ENCODE assay signal across 11 cellular contexts in the genomic region with DNA sequence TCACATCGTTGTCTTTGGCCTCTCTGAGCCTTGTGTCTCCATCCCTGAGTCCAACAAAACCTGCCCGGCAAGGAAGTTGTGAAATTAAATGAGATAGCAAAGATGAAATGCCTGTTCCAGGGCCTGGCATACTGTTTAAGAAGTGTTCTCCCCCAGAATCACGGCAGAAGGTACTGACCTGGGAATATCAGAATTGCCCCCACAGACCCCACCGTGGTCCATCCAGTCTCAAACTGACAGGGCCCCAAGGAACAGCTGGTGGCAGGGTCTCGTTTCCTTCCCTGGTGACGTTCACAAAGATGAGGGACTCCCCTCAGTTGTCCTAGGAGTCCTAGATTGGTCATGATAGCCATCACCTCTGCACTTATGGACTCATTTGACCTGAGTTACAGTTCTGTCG. TPM values are rescaled to one million over a fixed set of nuclear protein-coding genes. Genes with fewer than 3 reads are reported as not detected.
A peak's percentile ranks its signal among the peaks of the same experiment; 100 is the strongest.
DNase-seq lines count a peak whose midpoint lies in the region; ATAC-seq, FAIRE-seq and TF ChIP-seq lines count a peak whose summit lies in the region.
"Had no signal": no experiment of that assay in that cellular context is flagged by ENCODE, and none has a peak within 500 bp of the region (broad histone marks: within the 10 kb centered on the region; RNA-seq: fewer than 3 reads in every experiment).

No MANE protein-coding gene starts in this region.

- peaks cover 17% of the 10 kb centered on the region for H3K79me2 ChIP-seq in HepG2 (ENCODE audit: insufficient read depth, low read length)

- TF ChIP-seq CTCF in heart right ventricle (IDR thresholded peaks at IDR 0.05) = no peak
- TF ChIP-seq CTCF in HepG2 (CRISPR knock-in tag; IDR thresholded peaks at IDR 0.05) = no peak
- TF ChIP-seq CTCF in type B pancreatic cell (conservative IDR thresholded peaks at IDR 0.05) = no peak

- H3K27ac Mint-ChIP-seq in activated T-helper 17 cell treated with anti-CD3 and anti-CD28 coated beads, Interleukin-2, amount 50 U/mL, for 72 hours = no peak overlapping the region
- peak overlapping the region; percentile 95 for H3K27ac Mint-ChIP-seq in type B pancreatic cell

- H3K9me3 ChIP-seq in heart right ventricle (no peaks in the 10 kb centered on the region), HepG2 (ENCODE audit: low read length) (no peaks in the 10 kb centered on the region)

- ATAC-seq in heart right ventricle (no peak), left ventricle myocardium superior (no peak), HepG2 (no peak), GM21367 (IDR thresholded peaks at IDR 0.05; ENCODE audit: unreplicated experiment) (no peak)
- ATAC-seq in activated T-helper 17 cell treated with anti-CD3 and anti-CD28 coated beads, Interleukin-2, amount 50 U/mL, for 72 hours (replicated peaks) = no peak

- peak overlapping the region; percentile 99 for H3K4me2 ChIP-seq in HepG2 (ENCODE audit: low read depth, low read length)

- no peak for TF ChIP-seq RAD21 in HepG2 (CRISPR knock-in tag; IDR thresholded peaks at IDR 0.05)

- FAIRE-seq in HepG2 (lab: Jason Lieb, UNC) = no peak

- peaks cover 6% of the 10 kb centered on the region for H3K4me1 Mint-ChIP-seq in activated T-helper 17 cell treated with anti-CD3 and anti-CD28 coated beads, Interleukin-2, amount 50 U/mL, for 72 hours
- H3K4me1 Mint-ChIP-seq in type B pancreatic cell (ENCODE audit: unreplicated experiment) = peaks cover 35% of the 10 kb centered on the region

- CTCF ChIA-PET in HepG2 (lab: Yijun Ruan, JAX; ENCODE audit: low intra/inter-chr PET ratio, low total read pairs) = no interaction called here

- in situ Hi-C loops in HepG2 (cut with HindIII; ENCODE audit: extremely low pct_ligation_motif_present, low pct_unique_long_range_greater_than_20kb) = no loop called here

- H3K27me3 ChIP-seq in heart right ventricle (peaks cover 0 to 16% (median 0%) of the 10 kb centered on the region in 7 donors), HepG2 (ENCODE audit: control insufficient read depth in 1 of 2, insufficient read depth in 2 of 2, low read length in 2 of 2) (peaks cover 2 to 24% of the 10 kb centered on the region in 2 experiments; a peak in 3 of 5 replicates)

- H3K36me3 ChIP-seq in heart right ventricle = no peaks in the 10 kb centered on the region
- no peaks in the 10 kb centered on the region for H3K36me3 ChIP-seq in HepG2 (replicated peaks in 1 of 2; ENCODE audit: control insufficient read depth in 1 of 2, insufficient read depth in 2 of 2, low read length in 2 of 2)

- no peaks in the 10 kb centered on the region for H3K27me3 Mint-ChIP-seq in activated T-helper 17 cell treated with anti-CD3 and anti-CD28 coated beads, Interleukin-2, amount 50 U/mL, for 72 hours
- H3K27me3 Mint-ChIP-seq in type B pancreatic cell = peaks cover 23% of the 10 kb centered on the region

- no peaks in the 10 kb centered on the region for H3K36me3 Mint-ChIP-seq in activated T-helper 17 cell treated with anti-CD3 and anti-CD28 coated beads, Interleukin-2, amount 50 U/mL, for 72 hours (ENCODE audit: low read depth)
- peaks cover 10% of the 10 kb centered on the region for H3K36me3 Mint-ChIP-seq in type B pancreatic cell

- POLR2A ChIA-PET in HepG2 (lab: Yijun Ruan, JAX) = interaction anchor here (1.9 kb wide), 1 partner anchor 32 kb away, joined by 9 read pairs; no protein-coding TSS in a partner anchor

- H3K4me3 ChIP-seq in heart right ventricle = peak overlapping the region in 8 of 10 donors; percentile 64 to 96 (median 76)
- peak overlapping the region in 2 of 3 experiments; percentile 67 to 82; a peak in 3 of 6 replicates for H3K4me3 ChIP-seq in HepG2 (replicated peaks in 1 of 3; ENCODE audit: insufficient read depth in 1 of 3, low read depth in 2 of 3, low read length in 3 of 3)

- TF ChIP-seq POLR2A in HepG2 (IDR thresholded peaks at IDR 0.05; ENCODE audit: insufficient read depth in 1 of 2, low read depth in 2 of 2, low read length in 2 of 2) = no peak

- peak overlapping the region; percentile 74; the same call in 1 of the 2 replicates for H3K9ac ChIP-seq in HepG2 (ENCODE audit: insufficient read depth, low read depth, low read length)

- H3K4me3 Mint-ChIP-seq in activated T-helper 17 cell treated with anti-CD3 and anti-CD28 coated beads, Interleukin-2, amount 50 U/mL, for 72 hours = peak overlapping the region; percentile 77
- peak overlapping the region; percentile 97 for H3K4me3 Mint-ChIP-seq in type B pancreatic cell

- H3K27ac ChIP-seq in heart right ventricle = peak overlapping the region in 1 of 10 donors; percentile 100
- no peak overlapping the region for H3K27ac ChIP-seq in HepG2 (ENCODE audit: extremely low read length, insufficient read depth, low read length)

- 84 to 86% methylated on average over 7 of the region's 7 CpGs for WGBS in heart right ventricle, 2 donors
- WGBS in HepG2 (ENCODE audit: low lambda C conversion rate) = 81% methylated on average over 7 of the region's 7 CpGs

- peak in 1 of 2 donors; percentile 2 for DNase-seq in heart right ventricle
- DNase-seq in left ventricle myocardium superior = no peak
- no peak for DNase-seq in HepG2 (ENCODE audit: low spot score)
- peak; percentile 55 for DNase-seq in type B pancreatic cell (ENCODE audit: extremely low spot score, unreplicated experiment)
- no peak for DNase-seq in DMS79 treated with DMSO at 0.1 percent for 48 hours (lab: John Stamatoyannopoulos, UW)
- DNase-seq in stimulated activated CD4-positive, alpha-beta T cell treated with anti-CD3 and anti-CD28 coated beads, Interleukin-2, amount 100 ng/mL, for 24 hours = no peak
- DNase-seq: effector memory CD4-positive, alpha-beta T cell; HCEC 1CT; NCI-H2171 had no signal

- no peaks in the 10 kb centered on the region for H3K9me3 Mint-ChIP-seq in activated T-helper 17 cell treated with anti-CD3 and anti-CD28 coated beads, Interleukin-2, amount 50 U/mL, for 72 hours
- H3K9me3 Mint-ChIP-seq in type B pancreatic cell = peaks cover 11% of the 10 kb centered on the region

- no peak overlapping the region for H2AFZ ChIP-seq in HepG2 (ENCODE audit: low read length)

- no peaks in the 10 kb centered on the region for H4K20me1 ChIP-seq in HepG2 (ENCODE audit: insufficient read depth, low read length)

- H3K4me1 ChIP-seq in heart right ventricle = peaks cover 6 to 44% (median 22%) of the 10 kb centered on the region in 9 donors
- H3K4me1 ChIP-seq in HepG2 (ENCODE audit: insufficient read depth, low read length) = peaks cover 24% of the 10 kb centered on the region

- intact Hi-C loops in heart right ventricle (cut with DNase I) = loop anchor here in 7 of 10 donors (5.0 kb wide), 2 partner anchors 34 to 64 kb away; no protein-coding TSS in a partner anchor
- intact Hi-C loops in left ventricle myocardium superior (cut with micrococcal nuclease) = no loop called here
- intact Hi-C loops in HepG2 (cut with micrococcal nuclease; ENCODE audit: unreplicated experiment) = no loop called here

- TF ChIP-seq EP300 in HepG2 (IDR thresholded peaks at IDR 0.05; ENCODE audit: low read depth in 2 of 2, low read length in 2 of 2) (no peak), HepG2 (CRISPR knock-in tag; IDR thresholded peaks at IDR 0.05; ENCODE audit: borderline replicate concordance) (no peak)

- BruUV-seq in HepG2 (replicated peaks; lab: Mats Ljungman, UMichigan) = no TSS peak

TF ChIP-seq in HepG2, 621 proteins besides CTCF, POLR2A, EP300 and RAD21 (continues in another document):
- TF ChIP-seq SMAD9 (CRISPR knock-in tag; IDR thresholded peaks at IDR 0.05) = no peak
- no peak for TF ChIP-seq HNF4G (IDR thresholded peaks at IDR 0.05; ENCODE audit: borderline replicate concordance, low read depth, low read length)
- no peak for TF ChIP-seq HNF4G (CRISPR knock-in tag; IDR thresholded peaks at IDR 0.05; ENCODE audit: borderline replicate concordance, low read depth)
- TF ChIP-seq, protein P1, sequence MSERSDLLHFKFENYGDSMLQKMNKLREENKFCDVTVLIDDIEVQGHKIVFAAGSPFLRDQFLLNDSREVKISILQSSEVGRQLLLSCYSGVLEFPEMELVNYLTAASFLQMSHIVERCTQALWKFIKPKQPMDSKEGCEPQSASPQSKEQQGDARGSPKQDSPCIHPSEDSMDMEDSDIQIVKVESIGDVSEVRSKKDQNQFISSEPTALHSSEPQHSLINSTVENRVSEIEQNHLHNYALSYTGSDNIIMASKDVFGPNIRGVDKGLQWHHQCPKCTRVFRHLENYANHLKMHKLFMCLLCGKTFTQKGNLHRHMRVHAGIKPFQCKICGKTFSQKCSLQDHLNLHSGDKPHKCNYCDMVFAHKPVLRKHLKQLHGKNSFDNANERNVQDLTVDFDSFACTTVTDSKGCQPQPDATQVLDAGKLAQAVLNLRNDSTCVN (CRISPR knock-in tag; IDR thresholded peaks at IDR 0.05; ENCODE audit: borderline replicate concordance) = no peak
- no peak for TF ChIP-seq NCOR1 (IDR thresholded peaks at IDR 0.05; ENCODE audit: borderline replicate concordance, low read length)

RNA-seq across cellular contexts. Expression of a gene that starts 1.8 kb away (rescaled TPM):
- total RNA-seq in heart right ventricle (10 to 100 TPM; 10.8 to 22.0 (median 15.8) TPM), left ventricle myocardium superior (16.9 TPM), HepG2 (2016; rRNA removed; fragmentation: Illumina TruSeq; extraction: Trizol) (4.1 and 4.7 TPM in 2 replicates), type B pancreatic cell (ENCODE audit: low replicate concordance) (13.6 and 24.0 TPM in 2 replicates)
- polyA plus RNA-seq in heart right ventricle (1 to 10 TPM; 4.6 to 7.7 TPM), HepG2 (2011; rRNA removed) (3.3 and 3.4 TPM in 2 replicates)
- 1 to 10 TPM in 1 of 2 donors, under 1 TPM in 1; 0.40 to 2.0 TPM for total RNA-seq in activated T-helper 17 cell treated with anti-CD3 and anti-CD28 coated beads, Interleukin-2, amount 50 U/mL, for 72 hours
- 1.5 and 1.8 TPM in 2 replicates for total RNA-seq in HepG2 (2016; cell fraction: cytosol; rRNA removed; fragmentation: Illumina TruSeq; extraction: Trizol; ENCODE audit: low read depth)
- total RNA-seq in HepG2 (2016; cell fraction: insoluble cytoplasmic fraction; rRNA removed; fragmentation: Illumina TruSeq; extraction: Trizol) = 3.4 and 4.3 TPM in 2 replicates
- 3.9 and 5.2 TPM in 2 replicates for total RNA-seq in HepG2 (2016; cell fraction: membrane; rRNA removed; fragmentation: Illumina TruSeq; extraction: Trizol)
- total RNA-seq in HepG2 (2016; cell fraction: nucleus; rRNA removed; fragmentation: Illumina TruSeq; extraction: Trizol) = 4.6 and 6.1 TPM in 2 replicates
- polyA plus RNA-seq in HepG2 (2011; cell fraction: cytosol; rRNA removed) = 2.0 and 2.7 TPM in 2 replicates
- 6.4 and 6.7 TPM in 2 replicates for polyA plus RNA-seq in HepG2 (2011; cell fraction: nucleus; rRNA removed)
- 2.3 and 2.4 TPM in 2 replicates for polyA plus RNA-seq in HepG2 (2012)
- polyA plus RNA-seq in HepG2 (2016; cell fraction: cytosol; fragmentation: Illumina TruSeq; extraction: Trizol; ENCODE audit: low read depth) = 0.77 and 0.81 TPM in 2 replicates
- 2.8 and 4.0 TPM in 2 replicates for polyA plus RNA-seq in HepG2 (2016; cell fraction: insoluble cytoplasmic fraction; fragmentation: Illumina TruSeq; extraction: Trizol; ENCODE audit: low read depth)
- polyA plus RNA-seq in HepG2 (2016; cell fraction: membrane; fragmentation: Illumina TruSeq; extraction: Trizol; ENCODE audit: low read depth) = 2.1 and 2.4 TPM in 2 replicates
- 7.1 and 7.4 TPM in 2 replicates for polyA plus RNA-seq in HepG2 (2016; cell fraction: nucleus; fragmentation: Illumina TruSeq; extraction: Trizol; ENCODE audit: insufficient read depth, low read depth)
- polyA minus RNA-seq in HepG2 (2011; rRNA and poly(A)+ RNA removed; ENCODE audit: low replicate concordance) = 7.8 and 17.5 TPM in 2 replicates
- polyA minus RNA-seq in HepG2 (2011; cell fraction: cytosol; rRNA and poly(A)+ RNA removed) = 3.5 and 6.2 TPM in 2 replicates
- 5.0 and 7.6 TPM in 2 replicates for polyA minus RNA-seq in HepG2 (2011; cell fraction: nucleus; rRNA and poly(A)+ RNA removed)

Comparison
In these comparisons a context has a peak if more than half of its experiments do, and no peak if none do; other contexts are left out.
1. intact Hi-C loops: an anchor here in heart right ventricle (5.0 kb wide); none called in left ventricle myocardium superior and HepG2.